ENCODE assay signal across 8 cellular contexts in the genomic region with DNA sequence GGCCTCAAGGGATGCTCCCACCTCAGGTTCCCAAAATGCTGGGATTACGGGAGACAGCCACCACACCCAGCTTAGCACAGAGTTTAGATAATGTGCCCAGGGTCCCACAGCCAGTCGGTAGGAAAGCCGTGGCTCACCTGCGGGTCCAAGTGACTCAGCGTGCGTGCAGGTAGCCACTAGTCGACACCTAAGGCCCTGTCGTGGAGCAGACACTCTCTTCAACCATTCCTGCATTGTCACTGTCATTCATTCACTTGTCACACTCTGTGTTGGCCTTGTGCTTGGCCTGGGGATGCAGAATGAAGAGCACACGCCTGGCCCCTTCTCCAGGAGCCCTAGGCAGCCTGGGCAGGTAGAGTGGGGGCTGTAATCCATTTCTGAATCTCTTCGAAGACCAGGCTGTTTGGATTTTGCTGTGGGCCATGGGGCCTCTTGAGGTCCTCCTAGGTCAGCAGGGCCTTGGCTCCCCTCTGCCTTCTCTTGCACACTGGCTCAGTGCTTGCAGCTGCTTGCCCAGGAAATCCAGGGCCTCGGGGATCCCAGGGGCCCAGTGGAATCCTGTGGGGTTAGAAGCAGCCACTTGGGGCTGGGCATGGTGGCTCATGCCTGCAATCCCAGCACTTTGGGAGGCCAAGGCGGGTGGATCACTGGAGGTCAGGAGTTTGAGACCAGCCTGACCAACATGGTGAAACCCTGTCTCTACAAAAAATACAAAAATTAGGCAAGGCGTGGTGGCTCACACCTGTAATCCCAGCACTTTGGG.
"Had no signal": no experiment of that assay in that cellular context is flagged by ENCODE, and none has a peak within 500 bp of the region (broad histone marks: within the 10 kb centered on the region; RNA-seq: fewer than 3 reads in every experiment).

No MANE protein-coding gene starts in this region.

- DNase-seq: GDM1, GF-D8 had no signal

- H3K4me3 ChIP-seq: GM12878 had no signal

- ATAC-seq: GM12878 had no signal

- FAIRE-seq: G401.6, GM12878, GM12891, GM12892, GM18507, GM19239 had no signal
